8 cellular contexts compared by ENCODE assay signal in genomic region chr1:104780470-104781078, GRCh38.
A peak's percentile ranks its signal among the peaks of the same experiment; 100 is the strongest.
DNase-seq lines count a peak whose midpoint lies in the region; ATAC-seq, FAIRE-seq and TF ChIP-seq lines count a peak whose summit lies in the region.

No MANE protein-coding gene starts in this region.

- no peaks in the 10 kb centered on the region for H3K9me2 ChIP-seq in OCI-LY1 (ENCODE audit: low read depth, low read length)

- H2AFZ ChIP-seq in OCI-LY1 (ENCODE audit: low read length), result peak overlapping the region; percentile 78; the same call in 1 of the 2 replicates

- intact Hi-C loops in esophagus muscularis mucosa (cut with DNase I), result no loop called here

- H3K27ac ChIP-seq in OCI-LY1 (ENCODE audit: low read depth, low read length, poor library complexity, severe bottlenecking) (peak overlapping the region; percentile 26), esophagus muscularis mucosa (replicated peaks in 1 of 4) (no peak overlapping the region)

- no peaks in the 10 kb centered on the region for H3K27me3 ChIP-seq in BE2C
- no peaks in the 10 kb centered on the region for H3K27me3 ChIP-seq in OCI-LY1 (ENCODE audit: insufficient read depth, low read length)
- no peaks in the 10 kb centered on the region for H3K27me3 ChIP-seq in esophagus muscularis mucosa

- H3K9ac ChIP-seq in OCI-LY1 (ENCODE audit: low read length), result no peak overlapping the region

- no peak overlapping the region for H3K4me2 ChIP-seq in OCI-LY1 (ENCODE audit: low read length)

- TF ChIP-seq CTCF in BE2C (IDR thresholded peaks at IDR 0.05; ENCODE audit: low read depth, low read length) (peak; percentile 89), OCI-LY1 (IDR thresholded peaks at IDR 0.05; ENCODE audit: low read length) (peak; percentile 92), esophagus muscularis mucosa (IDR thresholded peaks at IDR 0.05) (peak; percentile 40 to 72 (median 60))

- peaks cover 6% of the 10 kb centered on the region for H3K4me1 ChIP-seq in BE2C
- peaks cover 19% of the 10 kb centered on the region for H3K4me1 ChIP-seq in OCI-LY1 (ENCODE audit: insufficient read depth, low read length, severe bottlenecking)
- H3K4me1 ChIP-seq in esophagus muscularis mucosa, result no peaks in the 10 kb centered on the region

- TF ChIP-seq EP300 in esophagus muscularis mucosa (IDR thresholded peaks at IDR 0.05), result no peak

- 11% methylated on average over 6 of the region's 6 CpGs for WGBS in esophagus muscularis mucosa

- H3K36me3 ChIP-seq in BE2C (no peaks in the 10 kb centered on the region), OCI-LY1 (ENCODE audit: insufficient read depth, low read length) (no peaks in the 10 kb centered on the region), esophagus muscularis mucosa (no peaks in the 10 kb centered on the region)

- DNase-seq in BE2C, result peak; percentile 30
- DNase-seq in HTR-8/SVneo (ENCODE audit: insufficient read length, low spot score), result peak; percentile 5
- no peak for DNase-seq in esophagus muscularis mucosa (ENCODE audit: extremely low spot score)
- peak; percentile 13 for DNase-seq in putamen (ENCODE audit: low spot score)
- DNase-seq in GM12892 (ENCODE audit: insufficient read length), result no peak

- H3K4me3 ChIP-seq in BE2C (ENCODE audit: low read depth, low read length) (no peak overlapping the region), OCI-LY1 (ENCODE audit: low read depth, low read length, poor library complexity, severe bottlenecking) (no peak overlapping the region), esophagus muscularis mucosa (no peak overlapping the region)

- no peaks in the 10 kb centered on the region for H3F3A ChIP-seq in OCI-LY1 (ENCODE audit: insufficient read depth, low read length)

- TF ChIP-seq POLR2A in esophagus muscularis mucosa (IDR thresholded peaks at IDR 0.05; ENCODE audit: low read depth) (no peak), GM12892 (IDR thresholded peaks at IDR 0.05; ENCODE audit: low read depth, low read length) (no peak)

- H4K20me1 ChIP-seq in OCI-LY1 (ENCODE audit: insufficient read depth, low read length), result no peaks in the 10 kb centered on the region

- ATAC-seq in GM18873 (IDR thresholded peaks at IDR 0.05; ENCODE audit: low FRiP score, unreplicated experiment), result peak; percentile 43
- ATAC-seq in activated CD4-positive, CD25-positive, alpha-beta regulatory T cell treated with anti-CD3 and anti-CD28 coated beads, Interleukin-2, amount 50 U/mL, for 24 hours, result no peak

- no peaks in the 10 kb centered on the region for H3K9me3 ChIP-seq in BE2C
- peaks cover 5% of the 10 kb centered on the region; the same call in 1 of the 2 replicates for H3K9me3 ChIP-seq in OCI-LY1 (ENCODE audit: low read length)
- H3K9me3 ChIP-seq in esophagus muscularis mucosa, result no peaks in the 10 kb centered on the region

- FAIRE-seq in HTR-8/SVneo (lab: Jason Lieb, UNC), result no peak
- no peak for FAIRE-seq in GM12892 (lab: Jason Lieb, UNC)

- H3K79me2 ChIP-seq in OCI-LY1 (ENCODE audit: insufficient read depth, low read length), result no peaks in the 10 kb centered on the region

Comparison
In these comparisons a context has a peak if more than half of its experiments do, and no peak if none do; other contexts are left out.
1. DNase-seq: peak in BE2C (single experiment), HTR-8/SVneo (single experiment) and putamen (single experiment); none in esophagus muscularis mucosa (single experiment) and GM12892 (single experiment).
2. Peak in every context shown above with its lines, with median percentiles within 50 percentile points of each other: CTCF ChIP-seq.